8 cellular contexts compared by ENCODE assay signal in genomic region chr6:136647363-136647763, GRCh38.
A peak's percentile ranks its signal among the peaks of the same experiment; 100 is the strongest.
DNase-seq lines count a peak whose midpoint lies in the region; ATAC-seq lines count a peak whose summit lies in the region.

No MANE protein-coding gene starts in this region.

- in situ Hi-C loops in KBM-7 (cut with MboI; ENCODE audit: low pct_unique_long_range_greater_than_20kb, low sequenced_read_pairs) = no loop called here

- no peaks in the 10 kb centered on the region for H3K4me1 Mint-ChIP-seq in activated T-cell treated with anti-CD3 and anti-CD28 coated beads, Interleukin-2, amount 50 U/mL, for 72 hours (ENCODE audit: low read depth)

- DNase-seq in activated gamma-delta T cell treated with Interleukin-2 at 50 U/mL for 16 hours = peak; percentile 10
- no peak for DNase-seq in activated gamma-delta T cell (lab: John Stamatoyannopoulos, UW)
- DNase-seq in activated T-cell treated with anti-CD3 and anti-CD28 coated beads, Interleukin-2, amount 50 U/mL, for 72 hours = peak; percentile 53 to 62
- DNase-seq in iris pigment epithelial cell (ENCODE audit: low read depth) = peak; percentile 99
- peak; percentile 57 for DNase-seq in stromal cell of bone marrow (ENCODE audit: low read depth)
- no peak for DNase-seq in NCI-H526 (lab: John Stamatoyannopoulos, UW)
- no peak for DNase-seq in KBM-7

- H3K36me3 Mint-ChIP-seq in activated T-cell treated with anti-CD3 and anti-CD28 coated beads, Interleukin-2, amount 50 U/mL, for 72 hours (ENCODE audit: insufficient read depth in 2 of 2) = no peaks in the 10 kb centered on the region

- no peak overlapping the region for H3K27ac Mint-ChIP-seq in activated T-cell treated with anti-CD3 and anti-CD28 coated beads, Interleukin-2, amount 50 U/mL, for 72 hours

- no peak overlapping the region for H3K4me3 Mint-ChIP-seq in activated T-cell treated with anti-CD3 and anti-CD28 coated beads, Interleukin-2, amount 50 U/mL, for 72 hours

- H3K9me3 Mint-ChIP-seq in activated T-cell treated with anti-CD3 and anti-CD28 coated beads, Interleukin-2, amount 50 U/mL, for 72 hours = no peaks in the 10 kb centered on the region

- no peaks in the 10 kb centered on the region for H3K27me3 Mint-ChIP-seq in activated T-cell treated with anti-CD3 and anti-CD28 coated beads, Interleukin-2, amount 50 U/mL, for 72 hours (ENCODE audit: low read depth)

- peak; percentile 89 for ATAC-seq in HG03354 (IDR thresholded peaks at IDR 0.05; ENCODE audit: poor library complexity, severe bottlenecking, unreplicated experiment)
- ATAC-seq in activated T-cell treated with anti-CD3 and anti-CD28 coated beads, Interleukin-2, amount 50 U/mL, for 72 hours (replicated peaks in 1 of 2) = peak; percentile 95 to 98

Comparison
In these comparisons a context has a peak if more than half of its experiments do, and no peak if none do; other contexts are left out.
1. DNase-seq: peak in activated gamma-delta T cell treated with Interleukin-2 at 50 U/mL for 16 hours (single experiment), activated T-cell treated with anti-CD3 and anti-CD28 coated beads, Interleukin-2, amount 50 U/mL, for 72 hours (2 of 2), iris pigment epithelial cell (single experiment) and stromal cell of bone marrow (single experiment); none in activated gamma-delta T cell (single experiment), NCI-H526 (0 of 2) and KBM-7 (single experiment).